Comparison of ENCODE assay signal across 19 cellular contexts in genomic region chr4:31294655-31295054, GRCh38.
DNase-seq lines count a peak whose midpoint lies in the region; ATAC-seq, FAIRE-seq and TF ChIP-seq lines count a peak whose summit lies in the region.
"Had no signal": no experiment of that assay in that cellular context is flagged by ENCODE, and none has a peak within 500 bp of the region (broad histone marks: within the 10 kb centered on the region; RNA-seq: fewer than 3 reads in every experiment).

No MANE protein-coding gene starts in this region.

- H3K36me3 ChIP-seq in BE2C = no peaks in the 10 kb centered on the region
- H3K36me3 ChIP-seq: BLaER1 had no signal

- H3K4me1 ChIP-seq in BE2C = peaks cover 14% of the 10 kb centered on the region
- H3K4me1 ChIP-seq: A549 had no signal

- CTCF ChIA-PET in RWPE1 (lab: Yijun Ruan, JAX) = interaction anchor here (0.6 kb wide), 1 partner anchor 523 kb away, joined by 3 read pairs; no protein-coding TSS in a partner anchor

- DNase-seq in BE2C = peak; percentile 45
- peak; percentile 2 for DNase-seq in NCI-H82 (lab: John Stamatoyannopoulos, UW)
- DNase-seq in SK-N-DZ (ENCODE audit: low spot score) = peak; percentile 92
- DNase-seq in D721Med (ENCODE audit: insufficient read length, low spot score) = no peak
- DNase-seq in RWPE1 (ENCODE audit: low spot score) = no peak
- DNase-seq: AML-193; C1 segment of cervical spinal cord; CD4-positive, alpha-beta memory T cell; CD4-positive, CD25-positive, alpha-beta regulatory T cell; CD8-positive, alpha-beta memory T cell; COR-L47; DMS79 treated with DMSO at 0.1 percent for 48 hours; GF-D8 had no signal

- no peaks in the 10 kb centered on the region for H3K27me3 ChIP-seq in BE2C
- H3K27me3 ChIP-seq: BLaER1 had no signal

- TF ChIP-seq CTCF in BE2C (IDR thresholded peaks at IDR 0.05; ENCODE audit: low read depth, low read length) (no peak), D721Med (IDR thresholded peaks at IDR 0.05; ENCODE audit: insufficient read depth, missing control alignments) (no peak), RWPE1 (conservative IDR thresholded peaks at IDR 0.05; ENCODE audit: low read depth) (no peak)

- H3K4me3 ChIP-seq in BE2C (ENCODE audit: low read depth, low read length) = no peak overlapping the region
- H3K4me3 ChIP-seq: A549, BLaER1 had no signal

- H3K9me3 ChIP-seq in BE2C = no peaks in the 10 kb centered on the region
- H3K9me3 ChIP-seq: A549, BLaER1 had no signal

- ATAC-seq in SK-N-SH treated with all-trans-retinoic acid at 6 μM for 48 hours = no peak
- ATAC-seq in GM18519 (IDR thresholded peaks at IDR 0.05; ENCODE audit: low FRiP score, unreplicated experiment) = no peak
- ATAC-seq: A549 had no signal

- no peak for FAIRE-seq in D721Med (lab: Jason Lieb, UNC)
- FAIRE-seq: A549, GM12891 had no signal

- POLR2A ChIA-PET in RWPE1 (lab: Yijun Ruan, JAX; ENCODE audit: low non-redundant PET) = no interaction called here

- no peak overlapping the region for H3K27ac ChIP-seq in RWPE1
- H3K27ac ChIP-seq: 22Rv1, A549, BLaER1 had no signal

TF ChIP-seq in SK-N-SH treated with all-trans-retinoic acid at 6 μM for 48 hours, 23 proteins besides CTCF, POLR2A, EP300 and RAD21:
- TF ChIP-seq ZNF70 (CRISPR knock-in tag; IDR thresholded peaks at IDR 0.05) (no peak), GLIS3 (CRISPR knock-in tag; IDR thresholded peaks at IDR 0.05) (no peak), ZC3H10 (CRISPR knock-in tag; IDR thresholded peaks at IDR 0.05) (no peak), BACH2 (CRISPR knock-in tag; IDR thresholded peaks at IDR 0.05; ENCODE audit: borderline replicate concordance) (no peak), PATZ1 (CRISPR knock-in tag; IDR thresholded peaks at IDR 0.05; ENCODE audit: borderline replicate concordance) (no peak), ESRRG (CRISPR knock-in tag; IDR thresholded peaks at IDR 0.05) (no peak), SNAI2 (CRISPR knock-in tag; IDR thresholded peaks at IDR 0.05) (no peak), ISL1 (CRISPR knock-in tag; IDR thresholded peaks at IDR 0.05) (no peak), ZNF8 (CRISPR knock-in tag; IDR thresholded peaks at IDR 0.05) (no peak), OSR1 (CRISPR knock-in tag; IDR thresholded peaks at IDR 0.05) (no peak), RARB (CRISPR knock-in tag; IDR thresholded peaks at IDR 0.05) (no peak), TCF4 (CRISPR knock-in tag; IDR thresholded peaks at IDR 0.05; ENCODE audit: borderline replicate concordance) (peak; percentile 79; the same call in 1 of the 2 replicates), ZFP30 (CRISPR knock-in tag; IDR thresholded peaks at IDR 0.05) (no peak)
- TF ChIP-seq, protein P1, sequence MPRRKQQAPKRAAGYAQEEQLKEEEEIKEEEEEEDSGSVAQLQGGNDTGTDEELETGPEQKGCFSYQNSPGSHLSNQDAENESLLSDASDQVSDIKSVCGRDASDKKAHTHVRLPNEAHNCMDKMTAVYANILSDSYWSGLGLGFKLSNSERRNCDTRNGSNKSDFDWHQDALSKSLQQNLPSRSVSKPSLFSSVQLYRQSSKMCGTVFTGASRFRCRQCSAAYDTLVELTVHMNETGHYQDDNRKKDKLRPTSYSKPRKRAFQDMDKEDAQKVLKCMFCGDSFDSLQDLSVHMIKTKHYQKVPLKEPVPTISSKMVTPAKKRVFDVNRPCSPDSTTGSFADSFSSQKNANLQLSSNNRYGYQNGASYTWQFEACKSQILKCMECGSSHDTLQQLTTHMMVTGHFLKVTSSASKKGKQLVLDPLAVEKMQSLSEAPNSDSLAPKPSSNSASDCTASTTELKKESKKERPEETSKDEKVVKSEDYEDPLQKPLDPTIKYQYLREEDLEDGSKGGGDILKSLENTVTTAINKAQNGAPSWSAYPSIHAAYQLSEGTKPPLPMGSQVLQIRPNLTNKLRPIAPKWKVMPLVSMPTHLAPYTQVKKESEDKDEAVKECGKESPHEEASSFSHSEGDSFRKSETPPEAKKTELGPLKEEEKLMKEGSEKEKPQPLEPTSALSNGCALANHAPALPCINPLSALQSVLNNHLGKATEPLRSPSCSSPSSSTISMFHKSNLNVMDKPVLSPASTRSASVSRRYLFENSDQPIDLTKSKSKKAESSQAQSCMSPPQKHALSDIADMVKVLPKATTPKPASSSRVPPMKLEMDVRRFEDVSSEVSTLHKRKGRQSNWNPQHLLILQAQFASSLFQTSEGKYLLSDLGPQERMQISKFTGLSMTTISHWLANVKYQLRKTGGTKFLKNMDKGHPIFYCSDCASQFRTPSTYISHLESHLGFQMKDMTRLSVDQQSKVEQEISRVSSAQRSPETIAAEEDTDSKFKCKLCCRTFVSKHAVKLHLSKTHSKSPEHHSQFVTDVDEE (CRISPR knock-in tag; IDR thresholded peaks at IDR 0.05) = peak; percentile 80

Comparison
In these comparisons a context has a peak if more than half of its experiments do, and no peak if none do; other contexts are left out.
1. DNase-seq: peak in BE2C (single experiment), NCI-H82 (single experiment) and SK-N-DZ (single experiment); none in D721Med (single experiment) and RWPE1 (single experiment).